Comparison of ENCODE assay signal across 12 cellular contexts in the genomic region with DNA sequence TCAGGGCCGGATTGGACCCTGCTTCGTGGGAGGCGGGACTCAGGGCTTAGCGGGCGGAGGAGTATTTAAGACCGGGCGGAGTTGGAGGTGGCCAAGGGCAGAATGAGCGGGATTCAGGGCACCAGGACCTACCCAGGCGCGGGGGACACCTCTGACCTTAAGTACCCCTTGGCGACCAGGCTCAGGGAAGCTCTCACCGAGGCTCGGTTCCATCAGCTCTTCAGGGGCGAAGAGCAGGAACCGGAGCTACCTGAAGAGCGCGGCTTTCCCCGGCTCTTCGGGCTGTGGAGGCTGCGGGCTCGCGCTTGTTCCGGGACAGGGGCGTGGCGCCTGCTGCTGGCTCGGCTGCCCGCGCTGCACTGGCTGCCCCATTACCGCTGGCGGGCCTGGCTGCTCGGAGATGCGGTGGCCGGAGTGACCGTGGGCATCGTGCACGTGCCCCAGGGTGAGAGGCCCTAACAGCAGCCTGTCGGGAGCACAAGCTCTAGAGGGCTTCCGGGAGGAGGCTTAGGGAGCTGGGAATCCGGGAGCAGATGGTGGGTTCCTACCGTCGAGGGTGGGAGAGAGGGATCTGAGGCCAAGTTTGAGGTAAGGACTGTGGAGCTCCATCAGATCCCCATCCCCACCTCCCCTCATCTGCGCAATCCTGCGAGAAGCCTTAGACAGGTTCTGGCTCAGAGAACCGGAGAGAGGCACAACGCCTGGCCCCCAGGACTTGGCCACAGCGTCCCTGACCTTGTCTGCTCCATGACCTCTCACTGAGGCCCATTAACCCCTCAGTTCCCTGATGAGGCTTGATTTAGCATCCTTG. TPM values are rescaled to one million over a fixed set of nuclear protein-coding genes. Genes with fewer than 3 reads are reported as not detected.
DNase-seq lines count a peak whose midpoint lies in the region; ATAC-seq and TF ChIP-seq lines count a peak whose summit lies in the region.
"Had no signal": no experiment of that assay in that cellular context is flagged by ENCODE, and none has a peak within 500 bp of the region (broad histone marks: within the 10 kb centered on the region; RNA-seq: fewer than 3 reads in every experiment).

No MANE protein-coding gene starts in this region.

- no peaks in the 10 kb centered on the region for H3K36me3 ChIP-seq in right atrium auricular region

- H3K4me3 ChIP-seq in right atrium auricular region = peak overlapping the region in 1 of 2 donors; percentile 31

- DNase-seq in cardiac septum (ENCODE audit: low spot score) = peak; percentile 49
- DNase-seq in right atrium auricular region (ENCODE audit: low spot score) = no peak
- no peak for DNase-seq in activated naive CD4-positive, alpha-beta T cell treated with anti-CD3 and anti-CD28 coated beads, Interleukin-2, amount 50 U/mL, for 72 hours (ENCODE audit: low spot score in 2 of 2)
- no peak for DNase-seq in left lobe of liver (ENCODE audit: low spot score)
- no peak for DNase-seq in stimulated activated naive B cell treated with anti-CD40 and anti-IgM and Interleukin-4, amounts not matched to agents 10 μg/mL and 1 μg/mL and 100 μg/mL, for 72 hours
- DNase-seq in nucleus accumbens (lab: John Stamatoyannopoulos, UW) = no peak
- DNase-seq: esophagus squamous epithelium, KBM-7, NCI-H2171 treated with DMSO at 0.1 percent for 48 hours, SHP77 treated with DMSO at 0.1 percent for 48 hours had no signal

- H3K4me1 ChIP-seq in right atrium auricular region = peaks cover 0 to 34% of the 10 kb centered on the region in 2 donors

- ATAC-seq in activated naive CD4-positive, alpha-beta T cell treated with anti-CD3 and anti-CD28 coated beads, Interleukin-2, amount 50 U/mL, for 72 hours = peak; percentile 27 to 36
- ATAC-seq in left lobe of liver = peak; percentile 63
- peak in 1 of 2 donors; percentile 38 for ATAC-seq in stimulated activated naive B cell treated with anti-CD40 and anti-IgM and Interleukin-4, amounts not matched to agents 10 μg/mL and 1 μg/mL and 100 μg/mL, for 72 hours (replicated peaks)
- ATAC-seq in HG03135 (IDR thresholded peaks at IDR 0.05; ENCODE audit: unreplicated experiment) = no peak
- no peak for ATAC-seq in HG02885 (IDR thresholded peaks at IDR 0.05; ENCODE audit: poor library complexity, unreplicated experiment)

- TF ChIP-seq CTCF in right atrium auricular region (IDR thresholded peaks at IDR 0.05) = no peak

- no peak overlapping the region for H3K27ac Mint-ChIP-seq in activated naive CD4-positive, alpha-beta T cell treated with anti-CD3 and anti-CD28 coated beads, Interleukin-2, amount 50 U/mL, for 72 hours
- H3K27ac Mint-ChIP-seq in stimulated activated naive B cell treated with anti-CD40 and anti-IgM and Interleukin-4, amounts not matched to agents 10 μg/mL and 1 μg/mL and 100 μg/mL, for 72 hours = no peak overlapping the region

- H3K9me3 Mint-ChIP-seq in activated naive CD4-positive, alpha-beta T cell treated with anti-CD3 and anti-CD28 coated beads, Interleukin-2, amount 50 U/mL, for 72 hours = no peaks in the 10 kb centered on the region
- no peaks in the 10 kb centered on the region for H3K9me3 Mint-ChIP-seq in stimulated activated naive B cell treated with anti-CD40 and anti-IgM and Interleukin-4, amounts not matched to agents 10 μg/mL and 1 μg/mL and 100 μg/mL, for 72 hours

- peaks cover 36 to 51% of the 10 kb centered on the region in 2 donors for H3K4me1 Mint-ChIP-seq in stimulated activated naive B cell treated with anti-CD40 and anti-IgM and Interleukin-4, amounts not matched to agents 10 μg/mL and 1 μg/mL and 100 μg/mL, for 72 hours

- peaks cover 11 to 14% of the 10 kb centered on the region in 2 donors for H3K27me3 ChIP-seq in right atrium auricular region

- H3K27me3 Mint-ChIP-seq in stimulated activated naive B cell treated with anti-CD40 and anti-IgM and Interleukin-4, amounts not matched to agents 10 μg/mL and 1 μg/mL and 100 μg/mL, for 72 hours = peaks cover 89 to 98% of the 10 kb centered on the region in 2 donors

- intact Hi-C loops in cardiac septum (cut with DNase I) = no loop called here

- no peak overlapping the region for H3K27ac ChIP-seq in right atrium auricular region
- H3K27ac ChIP-seq: esophagus squamous epithelium had no signal

- peak overlapping the region; percentile 43 to 62 for H3K4me3 Mint-ChIP-seq in stimulated activated naive B cell treated with anti-CD40 and anti-IgM and Interleukin-4, amounts not matched to agents 10 μg/mL and 1 μg/mL and 100 μg/mL, for 72 hours

- peaks cover 0 to 4% of the 10 kb centered on the region in 2 donors for H3K36me3 Mint-ChIP-seq in activated naive CD4-positive, alpha-beta T cell treated with anti-CD3 and anti-CD28 coated beads, Interleukin-2, amount 50 U/mL, for 72 hours
- no peaks in the 10 kb centered on the region for H3K36me3 Mint-ChIP-seq in stimulated activated naive B cell treated with anti-CD40 and anti-IgM and Interleukin-4, amounts not matched to agents 10 μg/mL and 1 μg/mL and 100 μg/mL, for 72 hours

- no peaks in the 10 kb centered on the region for H3K9me3 ChIP-seq in right atrium auricular region
- H3K9me3 ChIP-seq: esophagus squamous epithelium had no signal

RNA-seq across cellular contexts. Expression of a gene that starts 8.4 kb away (rescaled TPM):
- total RNA-seq in cardiac septum (15.0 TPM), right atrium auricular region (10 to 100 TPM in 1 of 2 donors, 1 to 10 TPM in 1; 7.4 to 11.0 TPM), left lobe of liver (1.5 TPM)
- 1 to 10 TPM in 1 of 2 donors, under 1 TPM in 1; 0.68 to 4.8 TPM for total RNA-seq in activated naive CD4-positive, alpha-beta T cell treated with anti-CD3 and anti-CD28 coated beads, Interleukin-2, amount 50 U/mL, for 72 hours

RNA-seq across cellular contexts. Expression of a gene that starts 13.4 kb away (rescaled TPM):
- 11.1 TPM for total RNA-seq in cardiac septum
- 1 to 10 TPM; 3.5 to 4.4 TPM for total RNA-seq in right atrium auricular region
- total RNA-seq in activated naive CD4-positive, alpha-beta T cell treated with anti-CD3 and anti-CD28 coated beads, Interleukin-2, amount 50 U/mL, for 72 hours = 1 to 10 TPM; 2.6 to 3.2 TPM
- 0.60 TPM for total RNA-seq in left lobe of liver

RNA-seq across cellular contexts. Expression of a gene that starts 15.0 kb away (rescaled TPM):
- total RNA-seq in cardiac septum (31.0 TPM), right atrium auricular region (10 to 100 TPM; 22.3 to 32.5 TPM), left lobe of liver (2.2 TPM)
- total RNA-seq in activated naive CD4-positive, alpha-beta T cell treated with anti-CD3 and anti-CD28 coated beads, Interleukin-2, amount 50 U/mL, for 72 hours = 10 to 100 TPM; 14.5 to 33.5 TPM

RNA-seq across cellular contexts. Expression of a gene that starts 28.6 kb away (rescaled TPM):
- total RNA-seq in cardiac septum = 17.9 TPM
- 10 to 100 TPM; 22.1 to 25.2 TPM for total RNA-seq in right atrium auricular region
- 10 to 100 TPM; 13.8 to 43.7 TPM for total RNA-seq in activated naive CD4-positive, alpha-beta T cell treated with anti-CD3 and anti-CD28 coated beads, Interleukin-2, amount 50 U/mL, for 72 hours
- 11.8 TPM for total RNA-seq in left lobe of liver

Comparison
In these comparisons a context has a peak if more than half of its experiments do, and no peak if none do; other contexts are left out.
1. ATAC-seq: peak in activated naive CD4-positive, alpha-beta T cell treated with anti-CD3 and anti-CD28 coated beads, Interleukin-2, amount 50 U/mL, for 72 hours (2 of 2) and left lobe of liver (single experiment); none in HG03135 (single experiment) and HG02885 (single experiment).